Comparison of ENCODE assay signal across 15 cellular contexts in the genomic region with DNA sequence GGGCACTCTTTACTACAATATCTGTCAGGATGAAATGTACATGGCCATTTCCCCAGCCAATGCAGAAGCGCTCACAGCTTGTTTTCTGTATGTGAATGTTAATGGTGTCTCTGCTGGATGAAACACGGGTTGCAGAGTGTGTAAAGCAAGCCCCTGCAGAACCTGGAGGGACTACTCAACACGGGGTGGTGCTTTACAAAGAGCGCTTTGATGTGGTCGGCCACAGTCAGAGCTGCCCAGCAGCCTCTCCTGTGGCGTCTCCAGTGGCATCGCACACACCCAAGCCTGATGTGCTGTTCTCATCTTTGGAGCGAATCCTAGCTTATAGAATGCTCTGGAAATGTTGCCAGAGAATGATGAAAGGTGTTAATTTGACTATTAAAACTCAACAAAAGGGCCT.
DNase-seq lines count a peak whose midpoint lies in the region; TF ChIP-seq lines count a peak whose summit lies in the region.
"Had no signal": no experiment of that assay in that cellular context is flagged by ENCODE, and none has a peak within 500 bp of the region (broad histone marks: within the 10 kb centered on the region; RNA-seq: fewer than 3 reads in every experiment).

No MANE protein-coding gene starts in this region.

- H3K36me3 ChIP-seq in esophagus muscularis mucosa (no peaks in the 10 kb centered on the region), transverse colon (no peaks in the 10 kb centered on the region), testis (ENCODE audit: low read depth, missing control alignments) (no peaks in the 10 kb centered on the region)
- H3K36me3 ChIP-seq: BLaER1 had no signal

- H3K27ac Mint-ChIP-seq in H9 = no peak overlapping the region

- H3K18ac ChIP-seq in H9 (ENCODE audit: insufficient read length, low read depth, low read length) = no peak overlapping the region

- no peak overlapping the region for H4K5ac ChIP-seq in H9 (ENCODE audit: insufficient read length, low read depth, low read length)

- H2AK5ac ChIP-seq in H9 (ENCODE audit: insufficient read length, low read length) = no peak overlapping the region

- no peaks in the 10 kb centered on the region for H3K23me2 ChIP-seq in H9 (ENCODE audit: insufficient read length, low read depth, low read length, poor library complexity, severe bottlenecking)

- H3K79me2 ChIP-seq in H9 (ENCODE audit: insufficient read depth, low read length) = no peaks in the 10 kb centered on the region

- no peak overlapping the region for H3K9ac ChIP-seq in H9 (ENCODE audit: extremely low read depth, insufficient read length, low read length)
- H3K9ac ChIP-seq: BLaER1 had no signal

- no peak overlapping the region for H3K4me2 ChIP-seq in H9 (ENCODE audit: insufficient read depth, insufficient read length, low read length)
- H3K4me2 ChIP-seq: BLaER1 had no signal

- no peak overlapping the region for H4K91ac ChIP-seq in H9 (ENCODE audit: insufficient read length, low read depth, low read length)

- no peak overlapping the region for H4K8ac ChIP-seq in H9 (replicated peaks; ENCODE audit: insufficient read length, low read depth, low read length)

- H2BK15ac ChIP-seq in H9 (ENCODE audit: low read depth, low read length) = no peak overlapping the region

- H4K20me1 ChIP-seq in H9 (ENCODE audit: control insufficient read depth, insufficient read depth, insufficient read length) = no peaks in the 10 kb centered on the region
- H4K20me1 ChIP-seq: BLaER1 had no signal

- H3K79me1 ChIP-seq in H9 (ENCODE audit: insufficient read depth, low read depth, low read length, poor library complexity, severe bottlenecking) = no peaks in the 10 kb centered on the region

- no peak overlapping the region for H2AFZ ChIP-seq in H9 (ENCODE audit: low read length)

- H3K36me3 Mint-ChIP-seq in H9 (ENCODE audit: insufficient read depth in 1 of 3, low read depth in 3 of 3) = no peaks in the 10 kb centered on the region

- TF ChIP-seq POLR2A in esophagus muscularis mucosa (IDR thresholded peaks at IDR 0.05; ENCODE audit: low read depth) = no peak
- TF ChIP-seq POLR2A in transverse colon (IDR thresholded peaks at IDR 0.05) = no peak
- TF ChIP-seq POLR2A in testis (IDR thresholded peaks at IDR 0.05) = no peak

- H3K27me3 Mint-ChIP-seq in H9 (ENCODE audit: low read depth) = no peaks in the 10 kb centered on the region

- no CpG with 5 or more reads among the region's 8 CpGs for WGBS in H9 (ENCODE audit: extremely low coverage, insufficient read length, low lambda C conversion rate)
- WGBS in esophagus muscularis mucosa = 83% methylated on average over 8 of the region's 8 CpGs
- 82% methylated on average over 8 of the region's 8 CpGs; no CpG with 5 or more reads in 1 of the 2 donors for WGBS in transverse colon (ENCODE audit: low coverage in 1 of 2), 2 donors
- 77 to 90% methylated on average over 8 of the region's 8 CpGs for WGBS in testis, 2 donors

- H3K56ac ChIP-seq in H9 (ENCODE audit: insufficient read length, low read depth, low read length) = no peak overlapping the region

- H3K4me3 ChIP-seq in esophagus muscularis mucosa (no peak overlapping the region), transverse colon (no peak overlapping the region), testis (no peak overlapping the region)
- H3K4me3 ChIP-seq: BLaER1 had no signal

- H3K14ac ChIP-seq in H9 (ENCODE audit: insufficient read depth, low read length) = no peak overlapping the region

- H3K4me1 Mint-ChIP-seq in H9 = no peaks in the 10 kb centered on the region

- H3K9me3 Mint-ChIP-seq in H9 = no peaks in the 10 kb centered on the region

- H3K23ac ChIP-seq in H9 (ENCODE audit: insufficient read length, low read depth, low read length) = no peak overlapping the region

- in situ Hi-C loops in transverse colon (cut with MboI; ENCODE audit: low pct_ligation_motif_present in 1 of 4, low pct_unique_long_range_greater_than_20kb in 1 of 4, low sequenced_read_pairs in 3 of 4) = no loop called here

- H3K27me3 ChIP-seq in H9 (ENCODE audit: insufficient read depth, low read length) = no peaks in the 10 kb centered on the region
- H3K27me3 ChIP-seq in esophagus muscularis mucosa = no peaks in the 10 kb centered on the region
- no peaks in the 10 kb centered on the region for H3K27me3 ChIP-seq in transverse colon
- H3K27me3 ChIP-seq in testis = no peaks in the 10 kb centered on the region
- H3K27me3 ChIP-seq: BLaER1 had no signal

- intact Hi-C loops in esophagus muscularis mucosa (cut with DNase I) (no loop called here), transverse colon (cut with DNase I; ENCODE audit: low total_unique reads) (no loop called here), testis (cut with DNase I; ENCODE audit: low total_unique reads) (no loop called here)

- no peak overlapping the region for H2BK20ac ChIP-seq in H9 (ENCODE audit: low read depth, low read length, poor library complexity, severe bottlenecking)

- H2BK120ac ChIP-seq in H9 (ENCODE audit: low read depth, low read length, poor library complexity, severe bottlenecking) = no peak overlapping the region

- no peak overlapping the region for H3K4me3 Mint-ChIP-seq in H9

- H3K27ac ChIP-seq in H9 (ENCODE audit: insufficient read length, low read depth, low read length) (no peak overlapping the region), esophagus muscularis mucosa (replicated peaks in 1 of 4) (no peak overlapping the region), transverse colon (no peak overlapping the region), testis (no peak overlapping the region)
- H3K27ac ChIP-seq: BLaER1, HL-60 had no signal

- H3K4me1 ChIP-seq in H9 (ENCODE audit: insufficient read depth, low read length) (no peaks in the 10 kb centered on the region), esophagus muscularis mucosa (peaks cover 0 to 8% (median 0%) of the 10 kb centered on the region in 4 donors), transverse colon (no peaks in the 10 kb centered on the region), testis (peaks cover 3% of the 10 kb centered on the region)
- H3K4me1 ChIP-seq: BLaER1 had no signal

- H3T11ph ChIP-seq in H9 (ENCODE audit: low read length) = no peak overlapping the region

- no peak overlapping the region for H2BK12ac ChIP-seq in H9 (ENCODE audit: insufficient read length, low read depth, low read length)

- H3K9me3 ChIP-seq in H9 (ENCODE audit: control insufficient read depth, low read depth, low read length) (no peaks in the 10 kb centered on the region), esophagus muscularis mucosa (no peaks in the 10 kb centered on the region), transverse colon (no peaks in the 10 kb centered on the region), testis (no peaks in the 10 kb centered on the region)
- H3K9me3 ChIP-seq: BLaER1 had no signal

- no peak for TF ChIP-seq EP300 in esophagus muscularis mucosa (IDR thresholded peaks at IDR 0.05)
- TF ChIP-seq EP300 in transverse colon (IDR thresholded peaks at IDR 0.05; ENCODE audit: low read depth) = no peak

- H3K4ac ChIP-seq in H9 (ENCODE audit: low read depth, low read length) = no peak overlapping the region

- peak; percentile 12 for DNase-seq in Daoy (ENCODE audit: low read depth)
- DNase-seq in H9 = no peak
- DNase-seq in SW480 (ENCODE audit: low spot score) = peak; percentile 92
- peak; percentile 5 for DNase-seq in esophagus muscularis mucosa (ENCODE audit: extremely low spot score)
- DNase-seq in transverse colon = no peak
- no peak for DNase-seq in HuH-7 (ENCODE audit: low spot score)
- no peak for DNase-seq in testis
- DNase-seq: 8988T, AML-193, DMS79, EL, GDM1, IMR-90 had no signal

- 0 out of 3 replicates have a peak, but pooled peaks have one; percentile 25 for TF ChIP-seq CTCF in H9 (conservative IDR thresholded peaks at IDR 0.05)
- no peak for TF ChIP-seq CTCF in esophagus muscularis mucosa (IDR thresholded peaks at IDR 0.05)
- no peak for TF ChIP-seq CTCF in transverse colon (IDR thresholded peaks at IDR 0.05)
- TF ChIP-seq CTCF in testis (IDR thresholded peaks at IDR 0.05) = no peak

- H2BK5ac ChIP-seq in H9 (ENCODE audit: insufficient read length, low read length) = no peak overlapping the region

Comparison
In these comparisons a context has a peak if more than half of its experiments do, and no peak if none do; other contexts are left out.
1. DNase-seq: peak in Daoy (single experiment), SW480 (single experiment) and esophagus muscularis mucosa (single experiment); none in H9 (single experiment), transverse colon (single experiment), HuH-7 (single experiment) and testis (single experiment).